In the genomic region with DNA sequence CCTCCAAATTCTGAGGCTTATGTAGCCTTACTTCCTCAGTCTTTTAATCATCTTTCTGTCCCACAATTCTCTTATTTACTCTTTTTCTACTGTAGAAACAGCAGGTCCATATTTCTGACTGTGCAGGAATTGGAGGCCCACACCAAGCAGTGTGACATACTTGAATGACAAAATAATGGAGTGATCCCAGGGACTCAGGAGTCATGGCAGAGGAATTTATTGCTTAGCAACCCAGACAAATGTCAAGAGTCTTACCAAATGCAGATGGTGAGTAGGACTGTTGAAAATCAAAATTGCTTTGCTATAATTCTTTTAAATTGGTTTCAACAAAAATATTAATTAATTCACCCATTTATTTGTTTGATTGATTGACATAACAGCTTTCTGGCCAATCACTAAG, we compare ENCODE assay signal across 15 cellular contexts. TPM values are rescaled to one million over a fixed set of nuclear protein-coding genes. Genes with fewer than 3 reads are reported as not detected.
DNase-seq lines count a peak whose midpoint lies in the region; ATAC-seq and TF ChIP-seq lines count a peak whose summit lies in the region.
"Had no signal": no experiment of that assay in that cellular context is flagged by ENCODE, and none has a peak within 500 bp of the region (broad histone marks: within the 10 kb centered on the region; RNA-seq: fewer than 3 reads in every experiment).

No MANE protein-coding gene starts in this region.

- H2AFZ ChIP-seq in mammary epithelial cell (ENCODE audit: low read depth, low read length) = peak overlapping the region; percentile 2

- H3K9me3 ChIP-seq in heart left ventricle = peaks cover 0 to 3% (median 0%) of the 10 kb centered on the region in 12 donors
- H3K9me3 ChIP-seq in left ventricle myocardium inferior (replicated peaks) = no peaks in the 10 kb centered on the region
- H3K9me3 ChIP-seq in mammary epithelial cell (replicated peaks; ENCODE audit: insufficient read depth, low read length) = no peaks in the 10 kb centered on the region
- H3K9me3 ChIP-seq: gastrocnemius medialis, neutrophil had no signal

- no peak overlapping the region for H3K4me3 ChIP-seq in heart left ventricle
- H3K4me3 ChIP-seq in left ventricle myocardium inferior = no peak overlapping the region
- H3K4me3 ChIP-seq in mammary epithelial cell (replicated peaks in 1 of 3; ENCODE audit: insufficient read depth in 1 of 3, low read depth in 2 of 3, low read length in 3 of 3) = no peak overlapping the region
- H3K4me3 ChIP-seq: gastrocnemius medialis, spleen had no signal

- no peak for TF ChIP-seq CTCF in heart left ventricle (IDR thresholded peaks at IDR 0.05)
- TF ChIP-seq CTCF in left ventricle myocardium inferior (IDR thresholded peaks at IDR 0.05; ENCODE audit: borderline replicate concordance) = no peak
- TF ChIP-seq CTCF in mammary epithelial cell (conservative IDR thresholded peaks at IDR 0.05 in 1 of 2, IDR thresholded peaks at IDR 0.05 in 1 of 2; ENCODE audit: extremely low read depth in 1 of 2, insufficient read depth in 1 of 2, low read depth in 1 of 2, low read length in 2 of 2) = no peak
- TF ChIP-seq CTCF in GM13976 (IDR thresholded peaks at IDR 0.05; ENCODE audit: borderline replicate concordance, control extremely low read depth, extremely low read depth, insufficient read depth, missing control alignments) = no peak

- dilution Hi-C loops in mammary epithelial cell (cut with HindIII; ENCODE audit: low sequenced_read_pairs) = no loop called here

- H3K36me3 ChIP-seq in heart left ventricle (no peaks in the 10 kb centered on the region), left ventricle myocardium inferior (no peaks in the 10 kb centered on the region), mammary epithelial cell (ENCODE audit: insufficient read depth, low read length) (no peaks in the 10 kb centered on the region)
- H3K36me3 ChIP-seq: gastrocnemius medialis, neutrophil, spleen had no signal

- in situ Hi-C loops in mammary epithelial cell (cut with MboI; ENCODE audit: low sequenced_read_pairs in 2 of 2) = no loop called here
- in situ Hi-C loops in GM13976 (cut with MboI; ENCODE audit: low sequenced_read_pairs, unreplicated experiment) = no loop called here

- H3K27ac ChIP-seq in heart left ventricle (no peak overlapping the region), left ventricle myocardium inferior (replicated peaks) (no peak overlapping the region), mammary epithelial cell (ENCODE audit: insufficient read depth, low read depth, low read length) (no peak overlapping the region)
- H3K27ac ChIP-seq: gastrocnemius medialis, neutrophil, spleen had no signal

- H3K4me1 ChIP-seq in heart left ventricle = no peaks in the 10 kb centered on the region
- H3K4me1 ChIP-seq in left ventricle myocardium inferior = peaks cover 4% of the 10 kb centered on the region
- H3K4me1 ChIP-seq in mammary epithelial cell (ENCODE audit: insufficient read depth, low read length) = no peaks in the 10 kb centered on the region
- H3K4me1 ChIP-seq: gastrocnemius medialis, spleen had no signal

- TF ChIP-seq POLR2A in heart left ventricle (IDR thresholded peaks at IDR 0.05) = no peak

- intact Hi-C loops in heart left ventricle (cut with DNase I) = no loop called here
- intact Hi-C loops in left ventricle myocardium inferior (cut with micrococcal nuclease) = no loop called here
- intact Hi-C loops in mammary epithelial cell (cut with micrococcal nuclease) = no loop called here

- H3K4me2 ChIP-seq in mammary epithelial cell (ENCODE audit: insufficient read depth, low read depth, low read length) = no peak overlapping the region

- no peaks in the 10 kb centered on the region for H3K79me2 ChIP-seq in mammary epithelial cell (ENCODE audit: insufficient read depth, low read length)

- ATAC-seq in heart left ventricle (peak in 3 of 4 donors; percentile 52 to 94 (median 80)), HG03025 (IDR thresholded peaks at IDR 0.05; ENCODE audit: low FRiP score, unreplicated experiment) (no peak), HG03097 (IDR thresholded peaks at IDR 0.05; ENCODE audit: low FRiP score, unreplicated experiment) (no peak)
- ATAC-seq: activated naive CD8-positive, alpha-beta T cell treated with anti-CD3 and anti-CD28 coated beads, Interleukin-2, amount 50 U/mL, for 24 hours; gastrocnemius medialis had no signal

- no peak for DNase-seq in heart left ventricle
- no peak for DNase-seq in left ventricle myocardium inferior
- peak; percentile 44 for DNase-seq in mammary epithelial cell
- DNase-seq in kidney tubule cell (ENCODE audit: low spot score) = peak; percentile 44
- no peak for DNase-seq in NOMO-1 treated with dmso at 0.1 percent for 144 hours (lab: John Stamatoyannopoulos, UW; ENCODE audit: unreplicated experiment)
- DNase-seq in GM13976 (ENCODE audit: low spot score) = no peak
- DNase-seq: activated CD4-positive, CD25-positive, alpha-beta regulatory T cell treated with anti-CD3 and anti-CD28 coated beads, Interleukin-2, amount 50 U/mL, for 72 hours; activated naive CD8-positive, alpha-beta T cell treated with anti-CD3 and anti-CD28 coated beads, Interleukin-2, amount 50 U/mL, for 24 hours; cortex of kidney; gastrocnemius medialis; spleen had no signal

- H3K9ac ChIP-seq in mammary epithelial cell (ENCODE audit: insufficient read depth, low read length) = no peak overlapping the region

- H3K27me3 ChIP-seq in heart left ventricle (no peaks in the 10 kb centered on the region), left ventricle myocardium inferior (ENCODE audit: low read depth) (no peaks in the 10 kb centered on the region), mammary epithelial cell (ENCODE audit: insufficient read depth, low read length) (no peaks in the 10 kb centered on the region)
- H3K27me3 ChIP-seq: gastrocnemius medialis, neutrophil, spleen had no signal

- CTCF ChIA-PET in mammary epithelial cell (lab: Charles Lee; ENCODE audit: low non-redundant PET) = no interaction called here

- BruUV-seq in mammary epithelial cell (replicated peaks; lab: Mats Ljungman, UMichigan) = no TSS peak

- H4K20me1 ChIP-seq in mammary epithelial cell (ENCODE audit: insufficient read depth, low read length) = no peaks in the 10 kb centered on the region

RNA-seq across cellular contexts. Expression of gene HTR1B, which starts 59.9 kb away (rescaled TPM):
- total RNA-seq in heart left ventricle (under 1 TPM in 1 of 9 donors, not detected in 8; 0.10 TPM), left ventricle myocardium inferior (not detected), mammary epithelial cell (1 to 10 TPM in 1 of 2 donors, under 1 TPM in 1; 0.33 to 1.5 TPM)
- polyA plus RNA-seq in heart left ventricle (under 1 TPM in 1 of 2 donors, not detected in 1; 0.03 TPM), mammary epithelial cell (1.6 TPM)
- 2.5 TPM for polyA minus RNA-seq in mammary epithelial cell
- total RNA-seq: A673, gastrocnemius medialis had no signal
- polyA plus RNA-seq: spleen had no signal

Comparison
In these comparisons a context has a peak if more than half of its experiments do, and no peak if none do; other contexts are left out.
1. ATAC-seq: peak in heart left ventricle (3 of 4); none in HG03025 (single experiment) and HG03097 (single experiment).
2. DNase-seq: peak in mammary epithelial cell (single experiment) and kidney tubule cell (single experiment); none in heart left ventricle (0 of 5), left ventricle myocardium inferior (single experiment), NOMO-1 treated with dmso at 0.1 percent for 144 hours (single experiment) and GM13976 (single experiment).